ENCODE assay signal across 18 cellular contexts in genomic region chr12:110035534-110036104, GRCh38. TPM values are rescaled to one million over a fixed set of nuclear protein-coding genes. Genes with fewer than 3 reads are reported as not detected.
DNase-seq lines count a peak whose midpoint lies in the region; ATAC-seq and TF ChIP-seq lines count a peak whose summit lies in the region.
"Had no signal": no experiment of that assay in that cellular context is flagged by ENCODE, and none has a peak within 500 bp of the region (broad histone marks: within the 10 kb centered on the region; RNA-seq: fewer than 3 reads in every experiment).

No MANE protein-coding gene starts in this region.

- intact Hi-C loops in CD4-positive, alpha-beta T cell (cut with DNase I, micrococcal nuclease), result no loop called here
- intact Hi-C loops in IMR-90 (cut with micrococcal nuclease), result no loop called here
- intact Hi-C loops in ascending aorta (cut with DNase I), result no loop called here

- peak overlapping the region in 1 of 2 experiments; percentile 11; a peak in 1 of 4 replicates for H4K8ac ChIP-seq in IMR-90 (ENCODE audit: low read depth in 2 of 2, low read length in 2 of 2)

- H3K4ac ChIP-seq in IMR-90 (ENCODE audit: low read depth, low read length), result no peak overlapping the region; the same call in 1 of the 2 replicates

- POLR2A ChIA-PET in CD4-positive, alpha-beta T cell (lab: Charles Lee), result interaction anchor here (1.0 kb wide), 1 partner anchor 44 kb away, joined by 4 read pairs; no protein-coding TSS in a partner anchor
- POLR2A ChIA-PET in IMR-90 (lab: Charles Lee; ENCODE audit: unreplicated experiment), result no interaction called here

- H2BK20ac ChIP-seq in IMR-90 (ENCODE audit: low read depth, low read length), result no peak overlapping the region

- no peak for TF ChIP-seq CTCF in CD4-positive, alpha-beta T cell (IDR thresholded peaks at IDR 0.05)
- TF ChIP-seq CTCF in IMR-90 (conservative IDR thresholded peaks at IDR 0.05; ENCODE audit: low read depth, low read length) (no peak), ascending aorta (IDR thresholded peaks at IDR 0.05) (no peak)

- no peaks in the 10 kb centered on the region for H3K27me3 ChIP-seq in CD4-positive, alpha-beta T cell (ENCODE audit: control insufficient read depth, insufficient read depth, low read length)
- no peaks in the 10 kb centered on the region for H3K27me3 ChIP-seq in IMR-90 (ENCODE audit: control insufficient read depth, insufficient read depth, low read length)
- no peaks in the 10 kb centered on the region for H3K27me3 ChIP-seq in ascending aorta

- peaks cover 26% of the 10 kb centered on the region for H3K4me1 Mint-ChIP-seq in activated naive CD4-positive, alpha-beta T cell treated with anti-CD3 and anti-CD28 coated beads, Interleukin-2, amount 10 ng/mL, durations not matched to agents 7 days and 5 days
- peaks cover 25% of the 10 kb centered on the region for H3K4me1 Mint-ChIP-seq in CD4-positive, alpha-beta T cell (ENCODE audit: low read depth)
- peaks cover 20 to 27% of the 10 kb centered on the region in 2 donors for H3K4me1 Mint-ChIP-seq in effector memory CD8-positive, alpha-beta T cell (ENCODE audit: low read depth in 2 of 2)

- no peak overlapping the region for H2AFZ ChIP-seq in IMR-90 (replicated peaks; ENCODE audit: low read length, poor library complexity)

- peaks cover 37 to 50% of the 10 kb centered on the region in 2 experiments for H3K79me1 ChIP-seq in IMR-90 (ENCODE audit: low read depth in 1 of 2, low read length in 2 of 2)

- TF ChIP-seq RAD21 in IMR-90 (IDR thresholded peaks at IDR 0.05; ENCODE audit: low read length), result no peak

- no peak overlapping the region for H3K18ac ChIP-seq in IMR-90 (ENCODE audit: low read depth, low read length)

- no peak overlapping the region for H2AK9ac ChIP-seq in IMR-90 (replicated peaks; ENCODE audit: low read depth, low read length, poor library complexity)

- no peaks in the 10 kb centered on the region for H3K9me3 ChIP-seq in CD4-positive, alpha-beta T cell (ENCODE audit: control insufficient read depth, low read length)
- H3K9me3 ChIP-seq in IMR-90 (ENCODE audit: control insufficient read depth, insufficient read depth, low read length), result no peaks in the 10 kb centered on the region
- no peaks in the 10 kb centered on the region for H3K9me3 ChIP-seq in ascending aorta

- no peak overlapping the region for H3K56ac ChIP-seq in IMR-90 (ENCODE audit: extremely low read depth, insufficient read depth, low read length)

- H3K9me3 Mint-ChIP-seq in activated naive CD4-positive, alpha-beta T cell treated with anti-CD3 and anti-CD28 coated beads, Interleukin-2, amount 10 ng/mL, durations not matched to agents 7 days and 5 days, result no peaks in the 10 kb centered on the region
- H3K9me3 Mint-ChIP-seq in CD4-positive, alpha-beta T cell, result no peaks in the 10 kb centered on the region
- H3K9me3 Mint-ChIP-seq in effector memory CD8-positive, alpha-beta T cell, result no peaks in the 10 kb centered on the region

- H3K36me3 Mint-ChIP-seq in activated naive CD4-positive, alpha-beta T cell treated with anti-CD3 and anti-CD28 coated beads, Interleukin-2, amount 10 ng/mL, durations not matched to agents 7 days and 5 days, result peaks cover 67% of the 10 kb centered on the region
- peaks cover 90% of the 10 kb centered on the region for H3K36me3 Mint-ChIP-seq in CD4-positive, alpha-beta T cell (ENCODE audit: low read depth)
- H3K36me3 Mint-ChIP-seq in effector memory CD8-positive, alpha-beta T cell (ENCODE audit: insufficient read depth), result peaks cover 57% of the 10 kb centered on the region

- H3K4me1 ChIP-seq in IMR-90 (ENCODE audit: control insufficient read depth, insufficient read depth, low read length), result peaks cover 18% of the 10 kb centered on the region
- peaks cover 6 to 10% of the 10 kb centered on the region in 2 donors for H3K4me1 ChIP-seq in ascending aorta

- H3K27ac ChIP-seq in CD4-positive, alpha-beta T cell (ENCODE audit: low read depth, low read length), result no peak overlapping the region
- H3K27ac ChIP-seq in IMR-90 (ENCODE audit: insufficient read depth, low read length) (no peak overlapping the region), ascending aorta (no peak overlapping the region)

- 0 out of 3 replicates have a peak overlapping the region, but pooled peaks have one; percentile 4 for H2BK15ac ChIP-seq in IMR-90 (ENCODE audit: low read depth, low read length)

- no peak overlapping the region for H3K23ac ChIP-seq in IMR-90 (ENCODE audit: low read depth, low read length)

- H3K4me3 ChIP-seq in IMR-90 (ENCODE audit: insufficient read depth, low read depth, low read length), result no peak overlapping the region
- H3K4me3 ChIP-seq in ascending aorta, result no peak overlapping the region

- CTCF ChIA-PET in activated naive CD4-positive, alpha-beta T cell treated with anti-CD3 and anti-CD28 coated beads, Interleukin-2, amount 10 ng/mL, durations not matched to agents 7 days and 5 days (lab: Charles Lee), result interaction anchor here (1.4 to 2.8 kb wide), 3 partner anchors 11 to 181 kb away, joined by 3 to 9 read pairs (median 7); no protein-coding TSS in a partner anchor
- CTCF ChIA-PET in CD4-positive, alpha-beta T cell (lab: Charles Lee), result no interaction called here
- CTCF ChIA-PET in IMR-90 (lab: Yijun Ruan, JAX), result no interaction called here

- H2AK5ac ChIP-seq in IMR-90 (ENCODE audit: low read depth, low read length), result no peak overlapping the region

- H2BK5ac ChIP-seq in IMR-90 (ENCODE audit: low read depth, low read length, poor library complexity, severe bottlenecking), result peak overlapping the region; percentile 24

- H4K91ac ChIP-seq in IMR-90 (ENCODE audit: insufficient read depth, low read depth, low read length), result no peak overlapping the region

- in situ Hi-C loops in IMR-90 (cut with MboI; ENCODE audit: low sequenced_read_pairs), result no loop called here

- no peak for ATAC-seq in CD4-positive, alpha-beta T cell (ENCODE audit: poor library complexity)
- no peak for ATAC-seq in IMR-90 (ENCODE audit: low read depth)
- no peak for ATAC-seq in effector memory CD8-positive, alpha-beta T cell (replicated peaks)
- ATAC-seq in GM21825 (IDR thresholded peaks at IDR 0.05; ENCODE audit: unreplicated experiment), result no peak
- ATAC-seq: Panc1 had no signal

- no peaks in the 10 kb centered on the region for H3K27me3 Mint-ChIP-seq in activated naive CD4-positive, alpha-beta T cell treated with anti-CD3 and anti-CD28 coated beads, Interleukin-2, amount 10 ng/mL, durations not matched to agents 7 days and 5 days
- H3K27me3 Mint-ChIP-seq in CD4-positive, alpha-beta T cell, result no peaks in the 10 kb centered on the region
- H3K27me3 Mint-ChIP-seq in effector memory CD8-positive, alpha-beta T cell, result no peaks in the 10 kb centered on the region

- H4K20me1 ChIP-seq in IMR-90 (ENCODE audit: insufficient read depth, low read length), result peaks cover 19% of the 10 kb centered on the region

- no peak overlapping the region for H3K4me2 ChIP-seq in IMR-90 (ENCODE audit: low read depth, low read length)

- no peak overlapping the region for H3K9ac ChIP-seq in IMR-90 (ENCODE audit: low read depth, low read length)

- peaks cover 42% of the 10 kb centered on the region for H3K36me3 ChIP-seq in IMR-90 (ENCODE audit: control insufficient read depth, insufficient read depth, low read length)
- peaks cover 24 to 65% of the 10 kb centered on the region in 2 donors for H3K36me3 ChIP-seq in ascending aorta

- no peak overlapping the region for H3K4me3 Mint-ChIP-seq in activated naive CD4-positive, alpha-beta T cell treated with anti-CD3 and anti-CD28 coated beads, Interleukin-2, amount 10 ng/mL, durations not matched to agents 7 days and 5 days
- H3K4me3 Mint-ChIP-seq in CD4-positive, alpha-beta T cell, result no peak overlapping the region
- H3K4me3 Mint-ChIP-seq in effector memory CD8-positive, alpha-beta T cell, result no peak overlapping the region

- H3K27ac Mint-ChIP-seq in activated naive CD4-positive, alpha-beta T cell treated with anti-CD3 and anti-CD28 coated beads, Interleukin-2, amount 10 ng/mL, durations not matched to agents 7 days and 5 days, result peak overlapping the region; percentile 46
- peak overlapping the region; percentile 80 for H3K27ac Mint-ChIP-seq in CD4-positive, alpha-beta T cell
- peak overlapping the region; percentile 32 to 86 for H3K27ac Mint-ChIP-seq in effector memory CD8-positive, alpha-beta T cell

- BruUV-seq in IMR-90 (replicated peaks; lab: Mats Ljungman, UMichigan), result no TSS peak

- no peak overlapping the region for H4K5ac ChIP-seq in IMR-90 (ENCODE audit: low read depth, low read length)

- no peak overlapping the region for H3K14ac ChIP-seq in IMR-90 (replicated peaks; ENCODE audit: low read depth, low read length)

- no peak for TF ChIP-seq POLR2A in IMR-90 (IDR thresholded peaks at IDR 0.05; ENCODE audit: low read depth, low read length)

- no peak overlapping the region for H2BK120ac ChIP-seq in IMR-90 (ENCODE audit: low read depth, low read length)

- dilution Hi-C loops in IMR-90 (cut with HindIII; ENCODE audit: low sequenced_read_pairs, unreplicated experiment), result no loop called here

- no peak for DNase-seq in activated naive CD4-positive, alpha-beta T cell treated with anti-CD3 and anti-CD28 coated beads, Interleukin-2, amount 10 ng/mL, durations not matched to agents 7 days and 5 days
- no peak for DNase-seq in activated naive CD4-positive, alpha-beta T cell (lab: John Stamatoyannopoulos, UW)
- no peak for DNase-seq in CD4-positive, alpha-beta T cell
- DNase-seq in IMR-90 (no peak), NCI-H128 (lab: John Stamatoyannopoulos, UW; ENCODE audit: unreplicated experiment) (no peak), ascending aorta (ENCODE audit: low spot score in 2 of 2) (no peak)
- DNase-seq in effector memory CD8-positive, alpha-beta T cell, result no peak
- DNase-seq: C1 segment of cervical spinal cord, EL, H7, Karpas-422, MM.1S, NCI-H1105, NCI-H187, NCI-H226, NCI-H524 treated with DMSO at 0.1 percent for 48 hours had no signal

- H3K9me1 ChIP-seq in IMR-90 (ENCODE audit: insufficient read depth, low read length), result peaks cover 10% of the 10 kb centered on the region

- 100% methylated on average over 1 of the region's 7 CpGs; no CpG with 5 or more reads in 1 of the 2 experiments for WGBS in IMR-90 (ENCODE audit: extremely low coverage in 2 of 2, insufficient read length in 1 of 2), 2 experiments

RNA-seq across cellular contexts. Expression of gene C12orf76, which starts 12.7 kb away (rescaled TPM):
- total RNA-seq in CD4-positive, alpha-beta T cell, result 10 to 100 TPM in 1 of 2 experiments, 1 to 10 TPM in 1; 9.8 to 12.6 TPM
- total RNA-seq in IMR-90 (2012; rRNA removed) (5.0 and 6.7 TPM in 2 replicates), ascending aorta (0.96 TPM)
- polyA plus RNA-seq in IMR-90 (2012; rRNA removed), result 6.2 and 7.1 TPM in 2 replicates
- polyA plus RNA-seq in IMR-90 (2012; cell fraction: cytosol; rRNA removed), result 5.0 and 10.8 TPM in 2 replicates
- polyA plus RNA-seq in IMR-90 (2012; cell fraction: nucleus; rRNA removed; ENCODE audit: low replicate concordance), result 8.1 and 15.5 TPM in 2 replicates

RNA-seq across cellular contexts. Expression of gene ANKRD13A, which starts 36.4 kb away (rescaled TPM):
- total RNA-seq in CD4-positive, alpha-beta T cell, result 10 to 100 TPM; 51.6 to 52.3 TPM
- total RNA-seq in IMR-90 (2012; rRNA removed) (364 and 449 TPM in 2 replicates), ascending aorta (199 TPM)
- polyA plus RNA-seq in IMR-90 (2012; rRNA removed), result 299 and 308 TPM in 2 replicates
- 51.0 and 243 TPM in 2 replicates for polyA plus RNA-seq in IMR-90 (2012; cell fraction: cytosol; rRNA removed)
- 516 and 695 TPM in 2 replicates for polyA plus RNA-seq in IMR-90 (2012; cell fraction: nucleus; rRNA removed; ENCODE audit: low replicate concordance)

RNA-seq across cellular contexts. Expression of gene GIT2, which starts 39.5 kb away (rescaled TPM):
- total RNA-seq in CD4-positive, alpha-beta T cell, result 10 to 100 TPM; 68.6 to 70.7 TPM
- total RNA-seq in IMR-90 (2012; rRNA removed) (60.5 and 71.9 TPM in 2 replicates), ascending aorta (44.9 TPM)
- 43.0 and 48.0 TPM in 2 replicates for polyA plus RNA-seq in IMR-90 (2012; rRNA removed)
- polyA plus RNA-seq in IMR-90 (2012; cell fraction: cytosol; rRNA removed), result 20.8 and 21.1 TPM in 2 replicates
- polyA plus RNA-seq in IMR-90 (2012; cell fraction: nucleus; rRNA removed; ENCODE audit: low replicate concordance), result 42.7 and 138 TPM in 2 replicates
